8 cellular contexts compared by ENCODE assay signal in genomic region chr3:131026321-131027151, GRCh38. TPM values are rescaled to one million over a fixed set of nuclear protein-coding genes. Genes with fewer than 3 reads are reported as not detected.
DNase-seq lines count a peak whose midpoint lies in the region; FAIRE-seq and TF ChIP-seq lines count a peak whose summit lies in the region.

Gene ASTE1, minus strand, starts transcription at chr3:131026825. Its CDS starts 1,519 bp downstream, at chr3:131025306.
Gene NEK11, plus strand, starts transcription at chr3:131026877. Its CDS starts 2,832 bp downstream, at chr3:131029709.

- no peak within 1 kb of the TSS for H2BK20ac ChIP-seq in H1 (ENCODE audit: low read length)

- H3K79me1 ChIP-seq in H1 (ENCODE audit: low read depth, low read length) (no peaks in the 10 kb centered on the region), mesendoderm (ENCODE audit: low read length) (peaks cover 2% of the 10 kb centered on the region)

- no peak within 1 kb of the TSS for H2AK5ac ChIP-seq in H1 (ENCODE audit: low read depth, low read length)
- H2AK5ac ChIP-seq in mesendoderm (ENCODE audit: low read length) = no peak within 1 kb of the TSS

- H3K4me2 ChIP-seq in H1 (ENCODE audit: insufficient read depth in 1 of 2, low read depth in 2 of 2, low read length in 2 of 2) (peak within 1 kb of the TSS; percentile 72 to 99), mesendoderm (ENCODE audit: low read length) (peak within 1 kb of the TSS; percentile 81)

- H3K4me1 ChIP-seq in H1 (replicated peaks in 1 of 4; ENCODE audit: control insufficient read depth in 3 of 4, insufficient read depth in 4 of 4, low read length in 3 of 4) = peaks cover 0 to 6% (median 1%) of the 10 kb centered on the region in 4 experiments; a peak in 3 of 7 replicates
- H3K4me1 ChIP-seq in mesendoderm (ENCODE audit: control insufficient read depth, low read depth, low read length) = no peaks in the 10 kb centered on the region

- peak within 1 kb of the TSS; percentile 97 for H4K8ac ChIP-seq in H1 (ENCODE audit: extremely low read depth, insufficient read depth, low read length)
- H4K8ac ChIP-seq in mesendoderm (ENCODE audit: low read depth, low read length) = no peak within 1 kb of the TSS

- H3K27ac ChIP-seq in H1 (ENCODE audit: low read depth, low read length) = peak within 1 kb of the TSS; percentile 76
- peak within 1 kb of the TSS; percentile 25 for H3K27ac ChIP-seq in mesendoderm (ENCODE audit: low read depth, low read length)

- no peaks in the 10 kb centered on the region for H3K27me3 ChIP-seq in H1 (replicated peaks in 1 of 4; ENCODE audit: control insufficient read depth in 3 of 4, extremely low read depth in 1 of 4, insufficient read depth in 3 of 4, low read length in 3 of 4)
- H3K27me3 ChIP-seq in mesendoderm (ENCODE audit: insufficient read depth, low read length, poor library complexity) = no peaks in the 10 kb centered on the region

- CTCF ChIA-PET in H1 (lab: Charles Lee; ENCODE audit: partially characterized antibody) = interaction anchor here (0.9 to 1.2 kb wide), 3 partner anchors 9 to 542 kb away, joined by 3 to 5 read pairs (median 3); no protein-coding TSS in a partner anchor

- peak; percentile 46 to 90 for TF ChIP-seq POLR2A in H1 (IDR thresholded peaks at IDR 0.05; ENCODE audit: control extremely low read depth in 1 of 2, low read depth in 2 of 2, low read length in 2 of 2)

- H4K5ac ChIP-seq in H1 (ENCODE audit: insufficient read length, low read depth, low read length) (peak within 1 kb of the TSS; percentile 89), mesendoderm (ENCODE audit: low read length) (peak within 1 kb of the TSS; percentile 6)

- TF ChIP-seq EP300 in H1 (IDR thresholded peaks at IDR 0.05; ENCODE audit: borderline replicate concordance in 1 of 2, low read depth in 2 of 2, low read length in 2 of 2) = peak in 1 of 2 experiments; percentile 37; a peak in 1 of 3 replicates

- H3K14ac ChIP-seq in H1 (ENCODE audit: insufficient read length) = no peak within 1 kb of the TSS

- H2AFZ ChIP-seq in H1 (ENCODE audit: low read length) = peak within 1 kb of the TSS; percentile 94

- no peak for TF ChIP-seq CTCF in GM20000 (IDR thresholded peaks at IDR 0.05; ENCODE audit: extremely low read depth, missing control alignments)
- TF ChIP-seq CTCF in H1 (IDR thresholded peaks at IDR 0.05; ENCODE audit: control extremely low read depth in 1 of 3, insufficient read depth in 1 of 3, low read depth in 1 of 3, low read length in 3 of 3) = no peak

- no peaks in the 10 kb centered on the region for H4K20me1 ChIP-seq in H1 (replicated peaks in 1 of 2; ENCODE audit: control insufficient read depth in 1 of 2, insufficient read depth in 2 of 2, low read length in 2 of 2)

- peak within 1 kb of the TSS; percentile 59 to 86 (median 84) for H3K9ac ChIP-seq in H1 (replicated peaks in 1 of 4; ENCODE audit: extremely low read depth in 1 of 4, low read depth in 3 of 4, low read length in 3 of 4)
- peak within 1 kb of the TSS; percentile 85 for H3K9ac ChIP-seq in mesendoderm (ENCODE audit: low read length)

- peak within 1 kb of the TSS; percentile 94 for H4K91ac ChIP-seq in H1 (replicated peaks; ENCODE audit: insufficient read length, low read length)

- DNase-seq in COLO668 (lab: John Stamatoyannopoulos, UW; ENCODE audit: unreplicated experiment) (peak; percentile 86), GM20000 (ENCODE audit: low spot score) (peak; percentile 85), HS-5 (ENCODE audit: low read depth) (peak; percentile 60), NK-92 (lab: John Stamatoyannopoulos, UW; ENCODE audit: unreplicated experiment) (peak; percentile 55), H1 (ENCODE audit: low read depth in 1 of 2, low spot score in 2 of 2) (peak in 1 of 2 experiments; percentile 44), mesendoderm (peak; percentile 95)
- peak; percentile 76 to 82 for DNase-seq in activated CD8-positive, alpha-beta memory T cell treated with anti-CD3 and anti-CD28 coated beads for 4 hours (ENCODE audit: low read depth in 2 of 2)
- DNase-seq in stimulated activated CD8-positive, alpha-beta memory T cell treated with anti-CD3 and anti-CD28 coated beads, Interleukin-15, amount 100 ng/mL, for 1 hour (ENCODE audit: low read depth) = peak; percentile 80

- H3K23ac ChIP-seq in H1 (ENCODE audit: insufficient read length) = no peak within 1 kb of the TSS
- H3K23ac ChIP-seq in mesendoderm (ENCODE audit: low read length) = no peak within 1 kb of the TSS

- H2BK5ac ChIP-seq in H1 (ENCODE audit: low read depth, low read length) (peak within 1 kb of the TSS; percentile 88), mesendoderm (ENCODE audit: low read length) (no peak within 1 kb of the TSS)

- no peak within 1 kb of the TSS for H2BK120ac ChIP-seq in H1 (replicated peaks; ENCODE audit: low read depth, low read length)
- H2BK120ac ChIP-seq in mesendoderm (ENCODE audit: low read depth, low read length) = no peak within 1 kb of the TSS

- peaks cover 8% of the 10 kb centered on the region; the same call in 1 of the 2 replicates for H3K23me2 ChIP-seq in H1 (ENCODE audit: low read depth, low read length)

- H3K9me3 ChIP-seq in H1 (ENCODE audit: insufficient read depth in 2 of 2, low read depth in 1 of 2, low read length in 1 of 2) = no peaks in the 10 kb centered on the region

- H2BK15ac ChIP-seq in H1 (ENCODE audit: low read length) (no peak within 1 kb of the TSS), mesendoderm (replicated peaks; ENCODE audit: low read depth) (no peak within 1 kb of the TSS)

- peak within 1 kb of the TSS; percentile 68 to 91 (median 91) for H3K4me3 ChIP-seq in H1 (ENCODE audit: extremely low read depth in 1 of 4, insufficient read depth in 2 of 4, low read depth in 3 of 4, low read length in 4 of 4)
- peak within 1 kb of the TSS; percentile 79 for H3K4me3 ChIP-seq in mesendoderm (ENCODE audit: low read length)

- H3K18ac ChIP-seq in H1 (ENCODE audit: extremely low read depth, low read length) (peak within 1 kb of the TSS; percentile 17; the same call in 1 of the 2 replicates), mesendoderm (ENCODE audit: low read length) (no peak within 1 kb of the TSS)

- H3K4ac ChIP-seq in H1 (replicated peaks; ENCODE audit: insufficient read length, low read depth, low read length) = peak within 1 kb of the TSS; percentile 75
- H3K4ac ChIP-seq in mesendoderm (ENCODE audit: low read depth, low read length) = no peak within 1 kb of the TSS

- H3K36me3 ChIP-seq in H1 (ENCODE audit: control insufficient read depth in 2 of 4, insufficient read depth in 4 of 4, low read length in 3 of 4) = peaks cover 0 to 8% (median 1%) of the 10 kb centered on the region in 4 experiments; a peak in 4 of 8 replicates
- H3K36me3 ChIP-seq in mesendoderm (ENCODE audit: control insufficient read depth, insufficient read depth, low read length) = no peaks in the 10 kb centered on the region

- no peak within 1 kb of the TSS; the same call in 1 of the 2 replicates for H2BK12ac ChIP-seq in H1 (ENCODE audit: low read depth, low read length)

- H3K79me2 ChIP-seq in H1 (ENCODE audit: control insufficient read depth in 1 of 2, insufficient read depth in 2 of 2, low read length in 2 of 2) (no peaks in the 10 kb centered on the region), mesendoderm (ENCODE audit: control insufficient read depth, insufficient read depth, low read length) (no peaks in the 10 kb centered on the region)

- no peak for FAIRE-seq in H1 (lab: Jason Lieb, UNC)

- WGBS in H1 (ENCODE audit: extremely low coverage in 1 of 2, insufficient coverage in 1 of 2, insufficient read length in 1 of 2, insufficient replicate concordance in 2 of 2, low coverage in 1 of 2, low lambda C conversion rate in 2 of 2, missing lambda C conversion rate in 1 of 2), 2 experiments = 10% methylated on average over 52 of the region's 56 CpGs; no CpG with 5 or more reads in 1 of the 2 experiments
- WGBS in mesendoderm (ENCODE audit: extremely low coverage, insufficient coverage, low lambda C conversion rate) = no CpG with 5 or more reads among the region's 56 CpGs

- POLR2A ChIA-PET in H1 (lab: Charles Lee; ENCODE audit: partially characterized antibody) = interaction anchor here (0.7 to 1.6 kb wide), 4 partner anchors 9 to 422 kb away, joined by 3 to 5 read pairs (median 3); no protein-coding TSS in a partner anchor

- TF ChIP-seq RAD21 in H1 (IDR thresholded peaks at IDR 0.05 in 1 of 2, conservative IDR thresholded peaks at IDR 0.05 in 1 of 2; ENCODE audit: low read depth in 2 of 2, low read length in 2 of 2) = no peak; a peak in 1 of 4 replicates

- peak within 1 kb of the TSS; percentile 3 for H3K56ac ChIP-seq in H1 (replicated peaks; ENCODE audit: insufficient read length, low read depth, low read length)
- peak within 1 kb of the TSS; percentile 96 for H3K56ac ChIP-seq in mesendoderm (ENCODE audit: low read length)

TF ChIP-seq in H1, 55 proteins besides CTCF, POLR2A, EP300 and RAD21 (continues in another document):
- TF ChIP-seq CREB1 (IDR thresholded peaks at IDR 0.05) = peak; percentile 48; the same call in 1 of the 2 replicates
- no peak for TF ChIP-seq EGR1 (IDR thresholded peaks at IDR 0.05; ENCODE audit: borderline replicate concordance, low read depth, low read length)
- no peak for TF ChIP-seq RXRA (IDR thresholded peaks at IDR 0.05; ENCODE audit: insufficient read depth, low read depth, low read length)
- peak; percentile 87 for TF ChIP-seq KDM4A (IDR thresholded peaks at IDR 0.05; ENCODE audit: low read depth, low read length, severe bottlenecking)

RNA-seq across cellular contexts. Expression of gene ASTE1, which starts in this region (rescaled TPM):
- not detected in 2 replicates for total RNA-seq in H1 (2021; fragmentation: NEBNext Ultra II Directional; extraction: Animal tissue kit (Norgen Biotek cat#: 25700))
- polyA plus RNA-seq in H1 (2011; rRNA removed) = 4.4 and 6.4 TPM in 2 replicates
- 5.5 TPM for polyA plus RNA-seq in H1 (2011; cell fraction: cytosol; rRNA removed)
- 5.2 TPM for polyA plus RNA-seq in H1 (2011; cell fraction: nucleus; rRNA removed)
- polyA plus RNA-seq in H1 (2012, experiment 1 of 2) = 4.6 to 5.9 TPM (median 5.2 TPM) in 4 replicates
- 0.87 TPM for polyA plus RNA-seq in H1 (2012, experiment 2 of 2)
- 3.8 TPM for polyA plus RNA-seq in H1 (2013, experiment 1 of 2)
- 3.3 TPM for polyA plus RNA-seq in H1 (2013, experiment 2 of 2)
- 11.5 and 13.1 TPM in 2 replicates for polyA minus RNA-seq in H1 (2011; rRNA and poly(A)+ RNA removed)
- polyA minus RNA-seq in H1 (2011; cell fraction: cytosol; rRNA and poly(A)+ RNA removed) = 6.5 TPM
- 22.3 TPM for polyA minus RNA-seq in H1 (2011; cell fraction: nucleus; rRNA and poly(A)+ RNA removed)
- 4.9 TPM for polyA plus RNA-seq in mesendoderm (2013, experiment 1 of 2)
- polyA plus RNA-seq in mesendoderm (2013, experiment 2 of 2) = 5.0 TPM

RNA-seq across cellular contexts. Expression of gene NEK11, which starts in this region (rescaled TPM):
- 0.27 TPM in 1 of 2 replicates, not detected in the other for total RNA-seq in H1 (2021; fragmentation: NEBNext Ultra II Directional; extraction: Animal tissue kit (Norgen Biotek cat#: 25700))
- polyA plus RNA-seq in H1 (2011; rRNA removed) = 0.28 and 0.60 TPM in 2 replicates
- polyA plus RNA-seq in H1 (2011; cell fraction: cytosol; rRNA removed) = 0.69 TPM
- 0.90 TPM for polyA plus RNA-seq in H1 (2011; cell fraction: nucleus; rRNA removed)
- polyA plus RNA-seq in H1 (2012, experiment 1 of 2) = 0.56 to 1.2 TPM (median 0.95 TPM) in 4 replicates
- polyA plus RNA-seq in H1 (2012, experiment 2 of 2) = 0.14 TPM
- 0.99 TPM for polyA plus RNA-seq in H1 (2013, experiment 1 of 2)
- polyA plus RNA-seq in H1 (2013, experiment 2 of 2) = 0.50 TPM
- 0.83 and 1.1 TPM in 2 replicates for polyA minus RNA-seq in H1 (2011; rRNA and poly(A)+ RNA removed)
- 1.2 TPM for polyA minus RNA-seq in H1 (2011; cell fraction: cytosol; rRNA and poly(A)+ RNA removed)
- 3.5 TPM for polyA minus RNA-seq in H1 (2011; cell fraction: nucleus; rRNA and poly(A)+ RNA removed)
- 1.3 TPM for polyA plus RNA-seq in mesendoderm (2013, experiment 1 of 2)
- 1.1 TPM for polyA plus RNA-seq in mesendoderm (2013, experiment 2 of 2)
